ENCODE assay signal across 27 cellular contexts in the genomic region with DNA sequence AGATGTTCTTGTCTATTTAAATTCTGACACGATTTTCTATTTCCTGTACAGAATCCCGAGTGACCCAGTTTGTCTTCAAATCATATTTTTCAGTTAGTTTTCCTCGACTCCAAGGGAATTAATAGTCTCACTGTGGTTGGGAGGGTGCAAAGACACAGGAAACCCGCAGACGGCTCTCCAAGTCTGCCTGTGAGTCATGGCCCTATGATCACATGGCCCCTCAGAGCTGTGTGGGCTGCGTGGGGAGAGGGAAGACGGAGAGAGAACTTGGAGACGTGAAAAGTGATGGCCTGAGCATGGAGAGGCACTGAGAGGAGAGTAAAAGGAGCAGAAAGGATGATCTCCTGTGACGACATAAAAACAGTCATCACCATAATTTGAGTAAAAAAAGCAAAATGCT.
DNase-seq lines count a peak whose midpoint lies in the region; ATAC-seq and TF ChIP-seq lines count a peak whose summit lies in the region.
"Had no signal": no experiment of that assay in that cellular context is flagged by ENCODE, and none has a peak within 500 bp of the region (broad histone marks: within the 10 kb centered on the region; RNA-seq: fewer than 3 reads in every experiment).

No MANE protein-coding gene starts in this region.

- 0 out of 2 replicates have a peak overlapping the region, but pooled peaks have one; percentile 21 for H3K4me2 ChIP-seq in DND-41 (ENCODE audit: insufficient read depth, low read length)
- H3K4me2 ChIP-seq: GM23338, hepatocyte had no signal

- TF ChIP-seq CTCF in DND-41 (IDR thresholded peaks at IDR 0.05; ENCODE audit: borderline replicate concordance, extremely low read depth, low read length, poor library complexity, severe bottlenecking) (no peak), NB4 (IDR thresholded peaks at IDR 0.05; ENCODE audit: low read depth, low read length) (no peak), choroid plexus epithelial cell (conservative IDR thresholded peaks at IDR 0.05; ENCODE audit: low read depth, low read length) (no peak)

- no peaks in the 10 kb centered on the region for H3K36me3 ChIP-seq in DND-41 (ENCODE audit: insufficient read depth, low read length)
- H3K36me3 ChIP-seq: adrenal gland had no signal

- H3K79me2 ChIP-seq in DND-41 (ENCODE audit: insufficient read depth, low read length): no peaks in the 10 kb centered on the region
- H3K79me2 ChIP-seq: hepatocyte had no signal

- peaks cover 14% of the 10 kb centered on the region for H3K4me1 ChIP-seq in DND-41 (ENCODE audit: insufficient read depth, low read length)
- H3K4me1 ChIP-seq: adrenal gland, psoas muscle had no signal

- no peak overlapping the region for H3K9ac ChIP-seq in DND-41 (ENCODE audit: low read depth, low read length)

- intact Hi-C loops in posterior cingulate gyrus (cut with DNase I): no loop called here

- H2AFZ ChIP-seq in DND-41 (ENCODE audit: low read depth, low read length): no peak overlapping the region
- H2AFZ ChIP-seq: GM23338, hepatocyte had no signal

- no peaks in the 10 kb centered on the region for H3K27me3 ChIP-seq in DND-41 (ENCODE audit: insufficient read depth, low read length, poor library complexity)
- H3K27me3 ChIP-seq: adrenal gland, hepatocyte had no signal

- TF ChIP-seq POLR2A in NB4 (IDR thresholded peaks at IDR 0.05; ENCODE audit: extremely low read depth, insufficient read length): no peak

- peak; percentile 42 for DNase-seq in DND-41
- peak; percentile 44 for DNase-seq in NB4 (ENCODE audit: low read depth)
- peak; percentile 71 for DNase-seq in choroid plexus epithelial cell (ENCODE audit: low read depth)
- DNase-seq in posterior cingulate gyrus: peak in 6 of 10 donors; percentile 11 to 87 (median 64)
- DNase-seq in NCI-H2081 (lab: John Stamatoyannopoulos, UW): no peak
- DNase-seq: activated CD4-positive, alpha-beta memory T cell treated with anti-CD3 and anti-CD28 coated beads for 36 hours; CD4-positive, alpha-beta T cell; DMS153; foreskin fibroblast; mesenchymal stem cell; NCI-H1694 treated with DMSO at 0.1 percent for 48 hours; NCI-H226; NCI-H774; PC-3; stimulated activated CD4-positive, alpha-beta T cell treated with anti-CD3 and anti-CD28 coated beads, Interleukin-4, amount 100 ng/mL, for 24 hours; stimulated activated naive CD8-positive, alpha-beta T cell treated with anti-CD3 and anti-CD28 coated beads, Interleukin-15, amount 100 ng/mL, for 72 hours; trophoblast cell had no signal

- no peaks in the 10 kb centered on the region for H3K9me3 ChIP-seq in DND-41 (ENCODE audit: insufficient read depth, low read length, severe bottlenecking)
- H3K9me3 ChIP-seq: adrenal gland, psoas muscle had no signal

- H3K4me3 ChIP-seq in DND-41 (ENCODE audit: low read depth in 1 of 2, low read length in 2 of 2): no peak overlapping the region
- no peak overlapping the region for H3K4me3 ChIP-seq in NB4 (ENCODE audit: low read depth, low read length)
- H3K4me3 ChIP-seq in choroid plexus epithelial cell (ENCODE audit: low read depth, low read length): no peak overlapping the region
- H3K4me3 ChIP-seq: adrenal gland, dorsolateral prefrontal cortex, GM12878, GM23338, hepatocyte, psoas muscle had no signal

- H4K20me1 ChIP-seq in DND-41 (ENCODE audit: insufficient read depth, low read length): no peaks in the 10 kb centered on the region

- ATAC-seq in DND-41 (ENCODE audit: insufficient read depth, low read depth): peak; percentile 89
- ATAC-seq in HG03039 (IDR thresholded peaks at IDR 0.05; ENCODE audit: unreplicated experiment): no peak
- no peak for ATAC-seq in HG03045 (IDR thresholded peaks at IDR 0.05; ENCODE audit: unreplicated experiment)
- no peak for ATAC-seq in HG03469 (IDR thresholded peaks at IDR 0.05; ENCODE audit: unreplicated experiment)
- ATAC-seq: GM12878; GM23338; natural killer cell treated with Interleukin-12 subunit alpha and Interleukin-12 subunit beta and Interleukin-15 and Interleukin-18, amount 100 ng/mL, for 72 hours; PC-3; psoas muscle; stimulated activated naive CD8-positive, alpha-beta T cell treated with anti-CD3 and anti-CD28 coated beads, Interleukin-15, amount 100 ng/mL, for 72 hours had no signal

- H3K27ac ChIP-seq in DND-41 (ENCODE audit: low read length): peak overlapping the region; percentile 28
- H3K27ac ChIP-seq: adrenal gland, dorsolateral prefrontal cortex, hepatocyte, psoas muscle had no signal

Comparison
In these comparisons a context has a peak if more than half of its experiments do, and no peak if none do; other contexts are left out.
1. DNase-seq: peak in DND-41 (single experiment), NB4 (single experiment), choroid plexus epithelial cell (single experiment) and posterior cingulate gyrus (6 of 10); none in NCI-H2081 (0 of 2).